ENCODE assay signal across 8 cellular contexts in genomic region chr2:121736140-121736461, GRCh38. TPM values are rescaled to one million over a fixed set of nuclear protein-coding genes. Genes with fewer than 3 reads are reported as not detected.
DNase-seq lines count a peak whose midpoint lies in the region; ATAC-seq and TF ChIP-seq lines count a peak whose summit lies in the region.

No MANE protein-coding gene starts in this region.

- peak overlapping the region; percentile 80 to 96 (median 91) for H3K27ac ChIP-seq in BLaER1 treated with 17β-estradiol and CSF1 and Interleukin-3, amounts not matched to agents 10 nM and 100 nM
- peak overlapping the region; percentile 72 for H3K27ac ChIP-seq in Karpas-422 (ENCODE audit: low read length)
- peak overlapping the region; percentile 68 to 80 for H3K27ac ChIP-seq in coronary artery
- H3K27ac ChIP-seq in neural cell (ENCODE audit: low read length) = peak overlapping the region; percentile 59

- H3K27me3 ChIP-seq in BLaER1 treated with 17β-estradiol and CSF1 and Interleukin-3, amounts not matched to agents 10 nM and 100 nM = no peaks in the 10 kb centered on the region; a peak in 1 of 22 replicates
- no peaks in the 10 kb centered on the region for H3K27me3 ChIP-seq in Karpas-422 (ENCODE audit: low read length)
- no peaks in the 10 kb centered on the region for H3K27me3 ChIP-seq in neural cell (ENCODE audit: insufficient read depth, low read depth, low read length)

- TF ChIP-seq CTCF in coronary artery (IDR thresholded peaks at IDR 0.05) (no peak), neural cell (IDR thresholded peaks at IDR 0.05; ENCODE audit: poor library complexity, severe bottlenecking) (no peak)

- ATAC-seq in GM19328 (IDR thresholded peaks at IDR 0.05; ENCODE audit: unreplicated experiment) (no peak), GM21423 (IDR thresholded peaks at IDR 0.05; ENCODE audit: unreplicated experiment) (no peak)

- peaks cover 6 to 54% (median 50%) of the 10 kb centered on the region in 11 experiments; a peak in 20 of 22 replicates for H4K20me1 ChIP-seq in BLaER1 treated with 17β-estradiol and CSF1 and Interleukin-3, amounts not matched to agents 10 nM and 100 nM
- peaks cover 34% of the 10 kb centered on the region for H4K20me1 ChIP-seq in Karpas-422 (ENCODE audit: insufficient read depth, low read depth, low read length)
- no peaks in the 10 kb centered on the region for H4K20me1 ChIP-seq in neural cell (ENCODE audit: insufficient read depth)

- peak overlapping the region; percentile 84 to 98 (median 95) for H3K9ac ChIP-seq in BLaER1 treated with 17β-estradiol and CSF1 and Interleukin-3, amounts not matched to agents 10 nM and 100 nM
- H3K9ac ChIP-seq in Karpas-422 (ENCODE audit: low read length) (peak overlapping the region; percentile 88), neural cell (ENCODE audit: low read length) (peak overlapping the region; percentile 71)

- H3F3A ChIP-seq in neural cell (ENCODE audit: insufficient read depth, low read length, poor library complexity, severe bottlenecking) = no peaks in the 10 kb centered on the region

- H3K4me3 ChIP-seq in BLaER1 treated with 17β-estradiol and CSF1 and Interleukin-3, amounts not matched to agents 10 nM and 100 nM = peak overlapping the region; percentile 86 to 100 (median 99)
- H3K4me3 ChIP-seq in Karpas-422 (ENCODE audit: low read length) (peak overlapping the region; percentile 80), coronary artery (peak overlapping the region; percentile 95), neural cell (ENCODE audit: low read length) (peak overlapping the region; percentile 97)

- H3K79me2 ChIP-seq in Karpas-422 (ENCODE audit: low read length) = peaks cover 30% of the 10 kb centered on the region
- H3K79me2 ChIP-seq in neural cell (replicated peaks; ENCODE audit: insufficient read depth, low read length) = peaks cover 18% of the 10 kb centered on the region

- 0 out of 2 replicates have a peak overlapping the region, but pooled peaks have one; percentile 2 for H2AFZ ChIP-seq in Karpas-422 (ENCODE audit: low read length)
- peak overlapping the region; percentile 63 for H2AFZ ChIP-seq in neural cell (ENCODE audit: low read depth, low read length)

- H3K9me2 ChIP-seq in Karpas-422 (replicated peaks; ENCODE audit: insufficient read depth, low read length) (no peaks in the 10 kb centered on the region), neural cell (ENCODE audit: insufficient read depth, low read length) (no peaks in the 10 kb centered on the region)

- no peaks in the 10 kb centered on the region for H3K9me3 ChIP-seq in BLaER1 treated with 17β-estradiol and CSF1 and Interleukin-3, amounts not matched to agents 10 nM and 100 nM (replicated peaks in 1 of 11)
- H3K9me3 ChIP-seq in Karpas-422 (ENCODE audit: low read length) = no peaks in the 10 kb centered on the region
- no peaks in the 10 kb centered on the region for H3K9me3 ChIP-seq in neural cell (ENCODE audit: low read length)

- no peak for TF ChIP-seq EP300 in neural cell (conservative IDR thresholded peaks at IDR 0.05; ENCODE audit: poor library complexity, severe bottlenecking)

- H3K4me2 ChIP-seq in BLaER1 treated with 17β-estradiol and CSF1 and Interleukin-3, amounts not matched to agents 10 nM and 100 nM = peak overlapping the region; percentile 73 to 91 (median 78)
- peak overlapping the region; percentile 96 for H3K4me2 ChIP-seq in Karpas-422 (ENCODE audit: low read depth, low read length, poor library complexity, severe bottlenecking)
- peak overlapping the region; percentile 99 for H3K4me2 ChIP-seq in neural cell (ENCODE audit: low read length)

- DNase-seq in Karpas-422 (no peak), coronary artery (ENCODE audit: low spot score) (no peak), anterior cingulate cortex (lab: John Stamatoyannopoulos, UW) (no peak), ecto neural progenitor cell (ENCODE audit: low spot score) (no peak)

- TF ChIP-seq RAD21 in neural cell (conservative IDR thresholded peaks at IDR 0.05) = no peak

- H3K36me3 ChIP-seq in BLaER1 treated with 17β-estradiol and CSF1 and Interleukin-3, amounts not matched to agents 10 nM and 100 nM = peaks cover 40 to 45% (median 44%) of the 10 kb centered on the region in 11 experiments
- H3K36me3 ChIP-seq in Karpas-422 (ENCODE audit: insufficient read depth, low read length) (peaks cover 33% of the 10 kb centered on the region; the same call in 1 of the 2 replicates), neural cell (ENCODE audit: insufficient read depth, low read length) (no peaks in the 10 kb centered on the region)

- peaks cover 21 to 43% (median 27%) of the 10 kb centered on the region in 10 experiments for H3K4me1 ChIP-seq in BLaER1 treated with 17β-estradiol and CSF1 and Interleukin-3, amounts not matched to agents 10 nM and 100 nM
- H3K4me1 ChIP-seq in Karpas-422 (ENCODE audit: low read length) = peaks cover 16% of the 10 kb centered on the region

TF ChIP-seq in neural cell, 6 proteins besides CTCF, POLR2A, EP300 and RAD21:
- TF ChIP-seq REST (IDR thresholded peaks at IDR 0.05; ENCODE audit: borderline replicate concordance) (no peak), SMC3 (conservative IDR thresholded peaks at IDR 0.05; ENCODE audit: poor library complexity) (no peak), POLR2AphosphoS5 (IDR thresholded peaks at IDR 0.05) (no peak), EZH2 (IDR thresholded peaks at IDR 0.05; ENCODE audit: borderline replicate concordance, insufficient read depth, low read length, poor library complexity, severe bottlenecking) (no peak), MXI1 (conservative IDR thresholded peaks at IDR 0.05; ENCODE audit: poor library complexity, severe bottlenecking) (no peak), TAF1 (IDR thresholded peaks at IDR 0.05; ENCODE audit: low read depth) (no peak)
TF ChIP-seq in neural cell: peak in this region for 0.

RNA-seq across cellular contexts. Expression of gene NIFK, which starts 0.6 kb away (rescaled TPM):
- 65.2 and 88.2 TPM in 2 replicates for total RNA-seq in Karpas-422 (2014; rRNA removed; shearing (Covaris generic); ENCODE audit: low replicate concordance)
- 60.9 and 81.0 TPM in 2 replicates for polyA plus RNA-seq in neural cell
- polyA minus RNA-seq in neural cell = 46.5 and 51.7 TPM in 2 replicates

RNA-seq across cellular contexts. Expression of gene TSN, which starts 19.4 kb away (rescaled TPM):
- total RNA-seq in Karpas-422 (2014; rRNA removed; shearing (Covaris generic); ENCODE audit: low replicate concordance) = 43.6 and 45.4 TPM in 2 replicates
- polyA plus RNA-seq in neural cell = 120 and 171 TPM in 2 replicates
- 101 TPM in 2 replicates for polyA minus RNA-seq in neural cell
